Comparison of ENCODE assay signal across 9 cellular contexts in the genomic region with DNA sequence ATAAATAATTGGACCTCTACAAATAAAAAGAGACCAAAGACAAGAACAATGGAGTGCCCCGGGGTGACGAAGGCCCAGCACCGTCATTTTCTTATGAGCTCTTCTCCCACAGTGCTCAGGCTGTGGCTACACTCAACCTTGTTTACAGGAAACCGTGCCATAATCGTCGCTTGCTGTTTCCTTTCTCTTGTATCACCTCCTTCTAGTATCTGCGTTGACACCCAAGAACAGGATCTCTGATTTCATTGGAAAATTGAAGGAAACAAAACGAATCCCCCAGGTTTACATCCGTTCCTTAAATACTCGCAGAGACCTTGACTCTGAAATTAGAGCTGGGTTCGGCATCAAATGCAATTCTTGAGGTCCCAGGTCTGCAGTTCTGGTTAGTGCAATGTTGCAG. TPM values are rescaled to one million over a fixed set of nuclear protein-coding genes. Genes with fewer than 3 reads are reported as not detected.
A peak's percentile ranks its signal among the peaks of the same experiment; 100 is the strongest.
DNase-seq lines count a peak whose midpoint lies in the region; ATAC-seq and FAIRE-seq lines count a peak whose summit lies in the region.
"Had no signal": no experiment of that assay in that cellular context is flagged by ENCODE, and none has a peak within 500 bp of the region (broad histone marks: within the 10 kb centered on the region; RNA-seq: fewer than 3 reads in every experiment).

No MANE protein-coding gene starts in this region.

- WGBS in ectodermal cell, 2 experiments = 9 to 16% methylated on average over 11 of the region's 11 CpGs

- CTCF ChIA-PET in CD8-positive, alpha-beta memory T cell (lab: Charles Lee) = interaction anchor here (0.8 to 3.2 kb wide), 9 partner anchors 12 to 1166 kb away, joined by 3 to 12 read pairs (median 4); no protein-coding TSS in a partner anchor

- H3K27ac Mint-ChIP-seq in CD8-positive, alpha-beta memory T cell = peak overlapping the region in 7 of 8 donors; percentile 30 to 94 (median 56)
- H3K27ac Mint-ChIP-seq in natural killer cell treated with Interleukin-12 subunit alpha and Interleukin-12 subunit beta and Interleukin-15 and Interleukin-18, amount 100 ng/mL, for 72 hours = peak overlapping the region in 1 of 2 donors; percentile 51

- H3K4me3 Mint-ChIP-seq in CD8-positive, alpha-beta memory T cell = peak overlapping the region; percentile 58 to 78 (median 70)
- H3K4me3 Mint-ChIP-seq in natural killer cell treated with Interleukin-12 subunit alpha and Interleukin-12 subunit beta and Interleukin-15 and Interleukin-18, amount 100 ng/mL, for 72 hours = peak overlapping the region; percentile 82

- POLR2A ChIA-PET in CD8-positive, alpha-beta memory T cell (lab: Charles Lee) = no interaction called here

- H3K4me1 Mint-ChIP-seq in CD8-positive, alpha-beta memory T cell = peaks cover 17 to 50% (median 31%) of the 10 kb centered on the region in 3 donors
- H3K4me1 Mint-ChIP-seq in natural killer cell treated with Interleukin-12 subunit alpha and Interleukin-12 subunit beta and Interleukin-15 and Interleukin-18, amount 100 ng/mL, for 72 hours (ENCODE audit: low read depth in 2 of 2) = peaks cover 10 to 28% of the 10 kb centered on the region in 2 donors

- H3K36me3 Mint-ChIP-seq in CD8-positive, alpha-beta memory T cell = no peaks in the 10 kb centered on the region
- H3K36me3 Mint-ChIP-seq in natural killer cell treated with Interleukin-12 subunit alpha and Interleukin-12 subunit beta and Interleukin-15 and Interleukin-18, amount 100 ng/mL, for 72 hours = no peaks in the 10 kb centered on the region

- no peaks in the 10 kb centered on the region for H3K27me3 ChIP-seq in CD8-positive, alpha-beta memory T cell (ENCODE audit: insufficient read depth, low read length, poor library complexity, severe bottlenecking)
- H3K27me3 ChIP-seq in ectodermal cell (ENCODE audit: control insufficient read depth, insufficient read depth, low read length, poor library complexity, severe bottlenecking) = peaks cover 54% of the 10 kb centered on the region

- H3K9me3 ChIP-seq in CD8-positive, alpha-beta memory T cell (ENCODE audit: low read length) = no peaks in the 10 kb centered on the region
- H3K9me3 ChIP-seq in ectodermal cell (ENCODE audit: control insufficient read depth, low read length) = no peaks in the 10 kb centered on the region

- peaks cover 13% of the 10 kb centered on the region for H3K4me1 ChIP-seq in CD8-positive, alpha-beta memory T cell (ENCODE audit: insufficient read depth, low read length)
- peaks cover 13% of the 10 kb centered on the region for H3K4me1 ChIP-seq in ectodermal cell (ENCODE audit: control insufficient read depth, insufficient read depth, low read length)

- H3K36me3 ChIP-seq in CD8-positive, alpha-beta memory T cell (ENCODE audit: insufficient read depth, low read length) = no peaks in the 10 kb centered on the region
- no peaks in the 10 kb centered on the region for H3K36me3 ChIP-seq in ectodermal cell (ENCODE audit: control insufficient read depth, insufficient read depth, low read length)

- H3K27ac ChIP-seq in CD8-positive, alpha-beta memory T cell (ENCODE audit: low read depth, low read length) = no peak overlapping the region
- H3K27ac ChIP-seq in ectodermal cell (ENCODE audit: insufficient read depth, low read depth, low read length, poor library complexity, severe bottlenecking) = no peak overlapping the region
- H3K27ac ChIP-seq: epithelial cell of prostate had no signal

- peak overlapping the region; percentile 33 for H3K4me3 ChIP-seq in CD8-positive, alpha-beta memory T cell (ENCODE audit: low read length)
- peak overlapping the region; percentile 57 for H3K4me3 ChIP-seq in ectodermal cell (ENCODE audit: insufficient read depth, low read depth, low read length)

- peaks cover 0 to 2% (median 0%) of the 10 kb centered on the region in 5 donors for H3K9me3 Mint-ChIP-seq in CD8-positive, alpha-beta memory T cell
- no peaks in the 10 kb centered on the region for H3K9me3 Mint-ChIP-seq in natural killer cell treated with Interleukin-12 subunit alpha and Interleukin-12 subunit beta and Interleukin-15 and Interleukin-18, amount 100 ng/mL, for 72 hours

- FAIRE-seq in urothelium cell line (lab: Jason Lieb, UNC) = no peak

- ATAC-seq in natural killer cell treated with Interleukin-12 subunit alpha and Interleukin-12 subunit beta and Interleukin-15 and Interleukin-18, amount 100 ng/mL, for 72 hours = peak in 1 of 2 donors; percentile 45
- no peak for ATAC-seq in HG03097 (IDR thresholded peaks at IDR 0.05; ENCODE audit: low FRiP score, unreplicated experiment)

- peaks cover 38 to 45% of the 10 kb centered on the region in 2 donors for H3K27me3 Mint-ChIP-seq in CD8-positive, alpha-beta memory T cell
- H3K27me3 Mint-ChIP-seq in natural killer cell treated with Interleukin-12 subunit alpha and Interleukin-12 subunit beta and Interleukin-15 and Interleukin-18, amount 100 ng/mL, for 72 hours = peaks cover 14 to 28% of the 10 kb centered on the region in 2 donors

- in situ Hi-C loops in KBM-7 (cut with MboI; ENCODE audit: low pct_unique_long_range_greater_than_20kb, low sequenced_read_pairs) = loop anchor here (25.0 kb wide), 2 partner anchors 389 to 1164 kb away; no protein-coding TSS in a partner anchor

- DNase-seq in CD8-positive, alpha-beta memory T cell = no peak
- peak; percentile 2 for DNase-seq in KBM-7
- DNase-seq in natural killer cell treated with Interleukin-12 subunit alpha and Interleukin-12 subunit beta and Interleukin-15 and Interleukin-18, amount 100 ng/mL, for 72 hours (ENCODE audit: low spot score) = no peak
- no peak for DNase-seq in iPS-NIHi11 (ENCODE audit: low spot score)
- no peak for DNase-seq in urothelium cell line (ENCODE audit: low spot score)
- DNase-seq in A172 (ENCODE audit: low spot score) = no peak

RNA-seq across cellular contexts. Expression of a gene that starts 1.7 kb away (rescaled TPM):
- 1 to 10 TPM; 3.5 to 4.5 TPM for total RNA-seq in CD8-positive, alpha-beta memory T cell
- 11.1 TPM for polyA plus RNA-seq in CD8-positive, alpha-beta memory T cell
- 6.4 TPM for polyA plus RNA-seq in ectodermal cell (2013, experiment 1 of 4)
- polyA plus RNA-seq in ectodermal cell (2013, experiment 2 of 4) = 7.5 TPM
- polyA plus RNA-seq in ectodermal cell (2013, experiment 3 of 4) = 8.4 TPM
- polyA plus RNA-seq in ectodermal cell (2013, experiment 4 of 4) = 8.2 TPM
- 1 to 10 TPM in 1 of 2 donors, not detected in 1; 1.7 TPM for total RNA-seq in natural killer cell treated with Interleukin-12 subunit alpha and Interleukin-12 subunit beta and Interleukin-15 and Interleukin-18, amount 100 ng/mL, for 72 hours
- total RNA-seq in A172 (2014; rRNA removed; shearing (Covaris generic)) = 62.0 and 81.7 TPM in 2 replicates

RNA-seq across cellular contexts. Expression of a gene that starts 34.5 kb away (rescaled TPM):
- not detected for total RNA-seq in CD8-positive, alpha-beta memory T cell
- not detected for polyA plus RNA-seq in CD8-positive, alpha-beta memory T cell
- not detected for polyA plus RNA-seq in ectodermal cell (2013, experiment 1 of 4)
- not detected for polyA plus RNA-seq in ectodermal cell (2013, experiment 2 of 4)
- not detected for polyA plus RNA-seq in ectodermal cell (2013, experiment 3 of 4)
- not detected for polyA plus RNA-seq in ectodermal cell (2013, experiment 4 of 4)
- total RNA-seq in natural killer cell treated with Interleukin-12 subunit alpha and Interleukin-12 subunit beta and Interleukin-15 and Interleukin-18, amount 100 ng/mL, for 72 hours = not detected
- total RNA-seq in A172 (2014; rRNA removed; shearing (Covaris generic)) = 0.12 and 0.22 TPM in 2 replicates

RNA-seq across cellular contexts. Expression of a gene that starts 49.9 kb away (rescaled TPM):
- total RNA-seq in CD8-positive, alpha-beta memory T cell = not detected
- polyA plus RNA-seq in CD8-positive, alpha-beta memory T cell = not detected
- polyA plus RNA-seq in ectodermal cell (2013, experiment 1 of 4) = not detected
- not detected for polyA plus RNA-seq in ectodermal cell (2013, experiment 2 of 4)
- polyA plus RNA-seq in ectodermal cell (2013, experiment 3 of 4) = not detected
- polyA plus RNA-seq in ectodermal cell (2013, experiment 4 of 4) = not detected
- total RNA-seq in natural killer cell treated with Interleukin-12 subunit alpha and Interleukin-12 subunit beta and Interleukin-15 and Interleukin-18, amount 100 ng/mL, for 72 hours = not detected
- not detected in 2 replicates for total RNA-seq in A172 (2014; rRNA removed; shearing (Covaris generic))

Comparison
In these comparisons a context has a peak if more than half of its experiments do, and no peak if none do; other contexts are left out.
1. RNA of a gene that starts 1.7 kb away (total RNA-seq): 62.0 to 81.7 TPM in A172; 3.5 to 4.5 TPM in CD8-positive, alpha-beta memory T cell and 1.7 TPM in natural killer cell treated with Interleukin-12 subunit alpha and Interleukin-12 subunit beta and Interleukin-15 and Interleukin-18, amount 100 ng/mL, for 72 hours; every median in the first group is over 10 times any median in the second.